In genomic region chr2:40489678-40489960, GRCh38 we compare ENCODE assay signal across 12 cellular contexts. TPM values are rescaled to one million over a fixed set of nuclear protein-coding genes. Genes with fewer than 3 reads are reported as not detected.
A peak's percentile ranks its signal among the peaks of the same experiment; 100 is the strongest.
DNase-seq lines count a peak whose midpoint lies in the region; ATAC-seq, FAIRE-seq and TF ChIP-seq lines count a peak whose summit lies in the region.
"Had no signal": no experiment of that assay in that cellular context is flagged by ENCODE, and none has a peak within 500 bp of the region (broad histone marks: within the 10 kb centered on the region; RNA-seq: fewer than 3 reads in every experiment).

No MANE protein-coding gene starts in this region.

- no peaks in the 10 kb centered on the region for H3K27me3 Mint-ChIP-seq in T-helper 1 cell treated with Interleukin-12 subunit alpha and Interleukin-12 subunit beta and Interleukin-4 antibody, amounts not matched to agents 30 μg/mL and 1 μg/mL, for 36 hours (ENCODE audit: low read depth)
- no peaks in the 10 kb centered on the region for H3K27me3 Mint-ChIP-seq in activated CD8-positive, alpha-beta T cell treated with anti-CD3 and anti-CD28 coated beads, Interleukin-2, amount 10 ng/mL, durations not matched to agents 7 days and 5 days (ENCODE audit: low read depth)
- no peaks in the 10 kb centered on the region for H3K27me3 Mint-ChIP-seq in stimulated activated naive CD8-positive, alpha-beta T cell treated with anti-CD3 and anti-CD28 coated beads, Interleukin-15, amount 100 ng/mL, for 72 hours
- H3K27me3 Mint-ChIP-seq: progenitor cell of endocrine pancreas had no signal

- peak overlapping the region in 1 of 2 donors; percentile 51 for H3K27ac ChIP-seq in kidney (ENCODE audit: low read depth in 2 of 2, low read length in 2 of 2)
- H3K27ac ChIP-seq: SK-N-MC had no signal

- no peaks in the 10 kb centered on the region for H3K36me3 Mint-ChIP-seq in T-helper 1 cell treated with Interleukin-12 subunit alpha and Interleukin-12 subunit beta and Interleukin-4 antibody, amounts not matched to agents 30 μg/mL and 1 μg/mL, for 36 hours (ENCODE audit: low read depth)
- H3K36me3 Mint-ChIP-seq in activated CD8-positive, alpha-beta T cell treated with anti-CD3 and anti-CD28 coated beads, Interleukin-2, amount 10 ng/mL, durations not matched to agents 7 days and 5 days (ENCODE audit: low read depth), result no peaks in the 10 kb centered on the region

- H3K36me3 ChIP-seq in kidney (ENCODE audit: control insufficient read depth in 1 of 2, insufficient read depth in 2 of 2, low read length in 2 of 2), result no peaks in the 10 kb centered on the region

- peaks cover 10 to 17% of the 10 kb centered on the region in 2 donors for H3K4me1 ChIP-seq in kidney (ENCODE audit: control insufficient read depth in 1 of 2, insufficient read depth in 1 of 2, low read depth in 1 of 2, low read length in 2 of 2)

- peak overlapping the region; percentile 68 for H3K4me3 Mint-ChIP-seq in T-helper 1 cell treated with Interleukin-12 subunit alpha and Interleukin-12 subunit beta and Interleukin-4 antibody, amounts not matched to agents 30 μg/mL and 1 μg/mL, for 36 hours
- H3K4me3 Mint-ChIP-seq in activated CD8-positive, alpha-beta T cell treated with anti-CD3 and anti-CD28 coated beads, Interleukin-2, amount 10 ng/mL, durations not matched to agents 7 days and 5 days, result peak overlapping the region; percentile 61
- H3K4me3 Mint-ChIP-seq in stimulated activated naive CD8-positive, alpha-beta T cell treated with anti-CD3 and anti-CD28 coated beads, Interleukin-15, amount 100 ng/mL, for 72 hours, result peak overlapping the region; percentile 55 to 57

- H3K4me3 ChIP-seq in kidney (ENCODE audit: low read length in 2 of 2), result peak overlapping the region; percentile 57 to 92
- H3K4me3 ChIP-seq: SK-N-MC had no signal

- H3K4me1 Mint-ChIP-seq in T-helper 1 cell treated with Interleukin-12 subunit alpha and Interleukin-12 subunit beta and Interleukin-4 antibody, amounts not matched to agents 30 μg/mL and 1 μg/mL, for 36 hours (ENCODE audit: low read depth), result peaks cover 11% of the 10 kb centered on the region
- H3K4me1 Mint-ChIP-seq in activated CD8-positive, alpha-beta T cell treated with anti-CD3 and anti-CD28 coated beads, Interleukin-2, amount 10 ng/mL, durations not matched to agents 7 days and 5 days (ENCODE audit: low read depth), result peaks cover 5% of the 10 kb centered on the region
- H3K4me1 Mint-ChIP-seq in stimulated activated naive CD8-positive, alpha-beta T cell treated with anti-CD3 and anti-CD28 coated beads, Interleukin-15, amount 100 ng/mL, for 72 hours, result peaks cover 9% of the 10 kb centered on the region

- no peak for TF ChIP-seq CTCF in kidney (IDR thresholded peaks at IDR 0.05; ENCODE audit: borderline replicate concordance, extremely low read depth, insufficient read depth)

- H3K9me3 Mint-ChIP-seq in T-helper 1 cell treated with Interleukin-12 subunit alpha and Interleukin-12 subunit beta and Interleukin-4 antibody, amounts not matched to agents 30 μg/mL and 1 μg/mL, for 36 hours, result no peaks in the 10 kb centered on the region
- peaks cover 5% of the 10 kb centered on the region for H3K9me3 Mint-ChIP-seq in activated CD8-positive, alpha-beta T cell treated with anti-CD3 and anti-CD28 coated beads, Interleukin-2, amount 10 ng/mL, durations not matched to agents 7 days and 5 days (ENCODE audit: insufficient read depth)
- no peaks in the 10 kb centered on the region for H3K9me3 Mint-ChIP-seq in stimulated activated naive CD8-positive, alpha-beta T cell treated with anti-CD3 and anti-CD28 coated beads, Interleukin-15, amount 100 ng/mL, for 72 hours

- intact Hi-C loops in kidney (cut with DNase I), result no loop called here

- POLR2A ChIA-PET in activated CD8-positive, alpha-beta T cell treated with anti-CD3 and anti-CD28 coated beads, Interleukin-2, amount 10 ng/mL, durations not matched to agents 7 days and 5 days (lab: Charles Lee), result no interaction called here

- peak overlapping the region; percentile 3 to 29 for H3K9ac ChIP-seq in kidney (ENCODE audit: low read length in 2 of 2)

- no peaks in the 10 kb centered on the region for H3K9me3 ChIP-seq in kidney (ENCODE audit: control insufficient read depth in 1 of 2, low read length in 2 of 2)

- no peak for FAIRE-seq in kidney (lab: Jason Lieb, UNC)
- FAIRE-seq: A204.1 had no signal

- peak overlapping the region; percentile 6 for H3K27ac Mint-ChIP-seq in T-helper 1 cell treated with Interleukin-12 subunit alpha and Interleukin-12 subunit beta and Interleukin-4 antibody, amounts not matched to agents 30 μg/mL and 1 μg/mL, for 36 hours
- H3K27ac Mint-ChIP-seq in activated CD8-positive, alpha-beta T cell treated with anti-CD3 and anti-CD28 coated beads, Interleukin-2, amount 10 ng/mL, durations not matched to agents 7 days and 5 days, result peak overlapping the region; percentile 62
- peak overlapping the region; percentile 45 to 86 for H3K27ac Mint-ChIP-seq in stimulated activated naive CD8-positive, alpha-beta T cell treated with anti-CD3 and anti-CD28 coated beads, Interleukin-15, amount 100 ng/mL, for 72 hours
- H3K27ac Mint-ChIP-seq: progenitor cell of endocrine pancreas had no signal

- ATAC-seq in activated CD8-positive, alpha-beta T cell treated with anti-CD3 and anti-CD28 coated beads, Interleukin-2, amount 10 ng/mL, durations not matched to agents 7 days and 5 days, result no peak
- no peak for ATAC-seq in stimulated activated naive CD8-positive, alpha-beta T cell treated with anti-CD3 and anti-CD28 coated beads, Interleukin-15, amount 100 ng/mL, for 72 hours
- ATAC-seq in HG03460 (IDR thresholded peaks at IDR 0.05; ENCODE audit: unreplicated experiment), result no peak
- ATAC-seq in HG03378 (IDR thresholded peaks at IDR 0.05; ENCODE audit: unreplicated experiment), result no peak

- DNase-seq in T-helper 1 cell, result no peak
- DNase-seq in activated CD8-positive, alpha-beta T cell treated with anti-CD3 and anti-CD28 coated beads, Interleukin-2, amount 10 ng/mL, durations not matched to agents 7 days and 5 days, result no peak
- DNase-seq in kidney, result no peak
- no peak for DNase-seq in stimulated activated naive CD8-positive, alpha-beta T cell treated with anti-CD3 and anti-CD28 coated beads, Interleukin-15, amount 100 ng/mL, for 72 hours
- DNase-seq in stimulated activated CD4-positive, alpha-beta T cell treated with anti-CD3 and anti-CD28 coated beads, Interleukin-2, amount 100 ng/mL, for 24 hours, result no peak
- DNase-seq: activated effector memory CD4-positive, alpha-beta T cell treated with Interleukin-2 at 50 U/mL for 16 hours had no signal

- CTCF ChIA-PET in activated CD8-positive, alpha-beta T cell treated with anti-CD3 and anti-CD28 coated beads, Interleukin-2, amount 10 ng/mL, durations not matched to agents 7 days and 5 days (lab: Charles Lee), result no interaction called here

RNA-seq across cellular contexts. Expression of gene SLC8A1, which starts 37.7 kb away (rescaled TPM):
- total RNA-seq in activated CD8-positive, alpha-beta T cell treated with anti-CD3 and anti-CD28 coated beads, Interleukin-2, amount 10 ng/mL, durations not matched to agents 7 days and 5 days, result under 1 TPM; 0.10 to 0.45 TPM
- total RNA-seq in kidney, result 33.9 TPM
- polyA plus RNA-seq in kidney (ENCODE audit: insufficient read depth, low read depth, low replicate concordance), result 12.9 TPM

Comparison
In these comparisons a context has a peak if more than half of its experiments do, and no peak if none do; other contexts are left out.
1. H3K27ac Mint-ChIP-seq: peak in every context shown above with its lines; median percentile 66 in stimulated activated naive CD8-positive, alpha-beta T cell treated with anti-CD3 and anti-CD28 coated beads, Interleukin-15, amount 100 ng/mL, for 72 hours; 62 in activated CD8-positive, alpha-beta T cell treated with anti-CD3 and anti-CD28 coated beads, Interleukin-2, amount 10 ng/mL, durations not matched to agents 7 days and 5 days; 6 in T-helper 1 cell treated with Interleukin-12 subunit alpha and Interleukin-12 subunit beta and Interleukin-4 antibody, amounts not matched to agents 30 μg/mL and 1 μg/mL, for 36 hours.
2. RNA of gene SLC8A1, which starts 37.7 kb away (total RNA-seq): 33.9 TPM in kidney (single experiment); 0.10 to 0.45 TPM in activated CD8-positive, alpha-beta T cell treated with anti-CD3 and anti-CD28 coated beads, Interleukin-2, amount 10 ng/mL, durations not matched to agents 7 days and 5 days; every median in the first group is over 10 times any median in the second.
3. Peak in every context shown above with its lines, with median percentiles within 50 percentile points of each other: H3K4me3 Mint-ChIP-seq.